Comparison of ENCODE assay signal across 20 cellular contexts in the genomic region with DNA sequence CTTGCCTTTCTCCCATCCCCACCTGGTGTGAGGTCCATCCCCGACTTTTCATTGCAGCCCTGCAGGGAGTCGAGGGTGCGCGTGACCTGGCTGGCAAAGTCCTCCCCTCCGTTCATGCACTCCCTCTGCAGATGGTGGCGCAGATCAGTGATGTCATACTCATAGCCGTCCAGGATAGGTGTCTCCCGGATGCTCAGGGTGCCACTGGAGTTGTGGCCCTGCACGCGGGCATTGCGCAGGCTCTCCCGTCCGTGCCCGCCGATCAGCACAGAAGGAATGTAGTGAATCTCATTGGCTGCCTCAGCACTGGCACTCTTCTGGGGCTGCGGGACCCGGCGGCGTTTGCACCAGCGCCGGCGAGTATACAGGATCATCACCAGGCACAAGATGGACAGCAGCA.
DNase-seq lines count a peak whose midpoint lies in the region; ATAC-seq and TF ChIP-seq lines count a peak whose summit lies in the region.
"Had no signal": no experiment of that assay in that cellular context is flagged by ENCODE, and none has a peak within 500 bp of the region (broad histone marks: within the 10 kb centered on the region; RNA-seq: fewer than 3 reads in every experiment).

No MANE protein-coding gene starts in this region.

- intact Hi-C loops in upper lobe of right lung (cut with DNase I), result no loop called here

- peak; percentile 25 for ATAC-seq in upper lobe of right lung
- no peak for ATAC-seq in HG03442 (IDR thresholded peaks at IDR 0.05; ENCODE audit: unreplicated experiment)
- ATAC-seq: GM12878 had no signal

- no peaks in the 10 kb centered on the region for H3K36me3 ChIP-seq in upper lobe of right lung
- H3K36me3 ChIP-seq: HAP-1 had no signal

- H3K4me3 ChIP-seq in upper lobe of right lung, result no peak overlapping the region
- H3K4me3 ChIP-seq: GM12878, HAP-1 had no signal

- DNase-seq in NCI-H1694 treated with DMSO at 0.1 percent for 48 hours (lab: John Stamatoyannopoulos, UW), result peak; percentile 60
- no peak for DNase-seq in NCI-H1694 (lab: John Stamatoyannopoulos, UW)
- DNase-seq in NCI-H510A (lab: John Stamatoyannopoulos, UW), result peak; percentile 88
- DNase-seq in SHP77 treated with DMSO at 0.1 percent for 48 hours (lab: John Stamatoyannopoulos, UW), result peak; percentile 87
- no peak for DNase-seq in upper lobe of right lung
- DNase-seq in RKO (ENCODE audit: low spot score), result no peak
- DNase-seq in caudate nucleus (lab: John Stamatoyannopoulos, UW), result no peak
- DNase-seq: 8988T, COR-L47, DMS 273 treated with DMSO at 0.1 percent for 48 hours, GF-D8, NCI-H146, NCI-H345, NCI-H526 treated with DMSO at 0.1 percent for 48 hours, OCI-M1, RPMI8226, T-helper 1 cell had no signal

- no peaks in the 10 kb centered on the region for H3K27me3 ChIP-seq in upper lobe of right lung

- no peaks in the 10 kb centered on the region for H3K9me3 ChIP-seq in upper lobe of right lung
- H3K9me3 ChIP-seq: HAP-1 had no signal

- no peaks in the 10 kb centered on the region for H3K4me1 ChIP-seq in upper lobe of right lung
- H3K4me1 ChIP-seq: HAP-1 had no signal

- H3K27ac ChIP-seq in upper lobe of right lung, result no peak overlapping the region
- H3K27ac ChIP-seq in caudate nucleus (ENCODE audit: low read depth, low read length), result no peak overlapping the region

- no peak for TF ChIP-seq CTCF in upper lobe of right lung (IDR thresholded peaks at IDR 0.05)

Comparison
In these comparisons a context has a peak if more than half of its experiments do, and no peak if none do; other contexts are left out.
1. DNase-seq: peak in NCI-H1694 treated with DMSO at 0.1 percent for 48 hours (single experiment), NCI-H510A (single experiment) and SHP77 treated with DMSO at 0.1 percent for 48 hours (single experiment); none in NCI-H1694 (single experiment), upper lobe of right lung (single experiment), RKO (single experiment) and caudate nucleus (0 of 61).